Comparison of ENCODE assay signal across 8 cellular contexts in the genomic region with DNA sequence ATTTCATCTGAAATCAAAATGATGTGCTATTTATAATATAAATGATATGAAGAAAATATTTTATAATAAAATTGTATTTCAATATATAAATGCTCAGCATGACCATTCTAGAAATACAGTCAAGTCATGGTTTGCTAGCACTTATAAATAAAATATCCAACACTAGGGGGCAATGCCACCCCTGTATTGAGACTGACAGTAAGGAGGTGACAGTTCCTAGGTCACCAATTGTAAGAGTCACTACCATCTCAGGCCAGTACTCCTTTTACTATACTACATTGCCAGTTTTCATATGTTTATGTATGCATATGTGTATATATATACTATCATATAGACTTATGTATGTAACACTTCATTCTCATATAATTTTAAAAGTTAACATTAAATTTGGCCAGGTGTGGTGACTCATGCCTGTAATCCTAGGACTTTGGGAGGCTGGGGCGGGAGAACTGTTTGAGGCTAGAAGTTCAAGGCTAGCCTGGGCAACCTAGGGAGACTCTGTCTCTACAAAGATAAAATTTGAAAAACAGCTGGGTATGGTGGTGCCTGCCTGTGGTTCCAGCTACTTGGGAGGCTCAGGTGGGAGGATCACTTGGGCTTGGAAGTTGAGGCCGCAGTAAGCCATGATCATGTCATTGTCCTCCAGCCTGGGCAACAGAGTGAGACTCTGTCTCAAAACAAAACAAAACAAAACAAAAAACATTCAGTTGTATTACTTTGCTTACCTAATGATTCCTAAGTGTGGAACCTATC.
DNase-seq lines count a peak whose midpoint lies in the region; ATAC-seq and TF ChIP-seq lines count a peak whose summit lies in the region.

No MANE protein-coding gene starts in this region.

- ATAC-seq in HG02610 (IDR thresholded peaks at IDR 0.05; ENCODE audit: unreplicated experiment) = peak; percentile 29

- peak; percentile 35 for DNase-seq in AG08396 (ENCODE audit: low spot score)
- peak; percentile 55 for DNase-seq in GM03348 (ENCODE audit: low spot score)
- peak; percentile 65 for DNase-seq in NCI-H1105 treated with DMSO at 0.1 percent for 48 hours (lab: John Stamatoyannopoulos, UW)
- peak; percentile 86 for DNase-seq in SIG-M5 treated with dmso at 0.1 percent for 504 hours (lab: John Stamatoyannopoulos, UW; ENCODE audit: unreplicated experiment)
- DNase-seq in erythroblast (lab: John Stamatoyannopoulos, UW) = peak; percentile 85 to 89
- peak; percentile 89 for DNase-seq in pons (ENCODE audit: low spot score)
- no peak for DNase-seq in T1000 (lab: John Stamatoyannopoulos, UW)

- no peak for TF ChIP-seq POLR2A in erythroblast (IDR thresholded peaks at IDR 0.05; ENCODE audit: low read length)
